16 cellular contexts compared by ENCODE assay signal in the genomic region with DNA sequence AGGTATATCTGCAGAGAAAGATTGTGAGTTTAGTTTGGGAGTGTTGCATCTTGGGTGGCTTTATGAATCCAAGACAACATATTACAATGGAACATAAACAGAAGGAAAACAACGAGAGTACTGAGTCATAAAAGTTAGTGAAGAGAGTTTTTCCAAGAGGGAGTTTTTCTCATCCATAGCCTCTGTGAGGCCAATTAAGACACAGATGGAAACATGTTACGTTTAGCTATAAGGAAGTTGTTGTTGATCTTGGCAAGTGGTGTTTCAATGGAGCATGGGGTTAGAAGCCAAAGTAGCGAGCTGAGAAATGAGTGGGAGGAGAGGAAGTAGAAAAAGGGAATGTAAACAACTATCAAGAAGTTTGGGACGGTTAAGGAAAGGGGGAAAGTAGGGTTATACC. TPM values are rescaled to one million over a fixed set of nuclear protein-coding genes. Genes with fewer than 3 reads are reported as not detected.
DNase-seq lines count a peak whose midpoint lies in the region; ATAC-seq and TF ChIP-seq lines count a peak whose summit lies in the region.
"Had no signal": no experiment of that assay in that cellular context is flagged by ENCODE, and none has a peak within 500 bp of the region (broad histone marks: within the 10 kb centered on the region; RNA-seq: fewer than 3 reads in every experiment).

No MANE protein-coding gene starts in this region.

- DNase-seq in CD1c-positive myeloid dendritic cell (ENCODE audit: extremely low spot score) (peak; percentile 2), NCI-H69 (lab: John Stamatoyannopoulos, UW) (peak; percentile 12), epithelial cell of proximal tubule (ENCODE audit: low read depth) (peak; percentile 54), nephron progenitor cell (no peak), natural killer cell (no peak)
- DNase-seq in activated CD4-positive, alpha-beta T cell treated with anti-CD3 and anti-CD28 coated beads, Interleukin-2, amount 50 U/mL, for 4 hours, result no peak
- no peak for DNase-seq in stimulated activated naive CD8-positive, alpha-beta T cell treated with anti-CD3 and anti-CD28 coated beads, Interleukin-15, amount 100 ng/mL, for 72 hours
- DNase-seq in activated naive CD4-positive, alpha-beta T cell treated with anti-CD3 and anti-CD28 coated beads for 36 hours, result no peak
- DNase-seq: CD4-positive, alpha-beta T cell; H9; right cardiac atrium; tibial artery had no signal

- H3K36me3 Mint-ChIP-seq in nephron progenitor cell (ENCODE audit: low read depth) (no peaks in the 10 kb centered on the region), natural killer cell (no peaks in the 10 kb centered on the region)
- H3K36me3 Mint-ChIP-seq in activated naive CD4-positive, alpha-beta T cell treated with anti-CD3 and anti-CD28 coated beads for 36 hours (ENCODE audit: low read depth), result no peaks in the 10 kb centered on the region

- H3K27ac Mint-ChIP-seq in nephron progenitor cell (peak overlapping the region; percentile 16), natural killer cell (no peak overlapping the region)
- H3K27ac Mint-ChIP-seq in stimulated activated naive CD8-positive, alpha-beta T cell treated with anti-CD3 and anti-CD28 coated beads, Interleukin-15, amount 100 ng/mL, for 72 hours, result no peak overlapping the region
- H3K27ac Mint-ChIP-seq in activated naive CD4-positive, alpha-beta T cell treated with anti-CD3 and anti-CD28 coated beads for 36 hours, result no peak overlapping the region
- H3K27ac Mint-ChIP-seq: CD4-positive, alpha-beta T cell; H9 had no signal

- CTCF ChIA-PET in activated naive CD4-positive, alpha-beta T cell treated with anti-CD3 and anti-CD28 coated beads for 36 hours (lab: Charles Lee), result no interaction called here

- intact Hi-C loops in natural killer cell (cut with micrococcal nuclease), result no loop called here
- intact Hi-C loops in activated naive CD4-positive, alpha-beta T cell treated with anti-CD3 and anti-CD28 coated beads for 36 hours (cut with micrococcal nuclease), result no loop called here

- ATAC-seq in natural killer cell, result no peak
- ATAC-seq in stimulated activated naive CD8-positive, alpha-beta T cell treated with anti-CD3 and anti-CD28 coated beads, Interleukin-15, amount 100 ng/mL, for 72 hours, result no peak
- ATAC-seq: esophagus mucosa, K562 had no signal

- no peaks in the 10 kb centered on the region for H3K27me3 Mint-ChIP-seq in nephron progenitor cell (ENCODE audit: low read depth, poor library complexity)
- H3K27me3 Mint-ChIP-seq in natural killer cell (ENCODE audit: low read depth in 2 of 2), result no peaks in the 10 kb centered on the region
- no peaks in the 10 kb centered on the region for H3K27me3 Mint-ChIP-seq in stimulated activated naive CD8-positive, alpha-beta T cell treated with anti-CD3 and anti-CD28 coated beads, Interleukin-15, amount 100 ng/mL, for 72 hours
- no peaks in the 10 kb centered on the region for H3K27me3 Mint-ChIP-seq in activated naive CD4-positive, alpha-beta T cell treated with anti-CD3 and anti-CD28 coated beads for 36 hours (ENCODE audit: low read depth)
- H3K27me3 Mint-ChIP-seq: CD4-positive, alpha-beta T cell had no signal

- H3K4me3 Mint-ChIP-seq in nephron progenitor cell, result no peak overlapping the region
- H3K4me3 Mint-ChIP-seq in natural killer cell, result no peak overlapping the region
- no peak overlapping the region for H3K4me3 Mint-ChIP-seq in stimulated activated naive CD8-positive, alpha-beta T cell treated with anti-CD3 and anti-CD28 coated beads, Interleukin-15, amount 100 ng/mL, for 72 hours
- H3K4me3 Mint-ChIP-seq in activated naive CD4-positive, alpha-beta T cell treated with anti-CD3 and anti-CD28 coated beads for 36 hours, result no peak overlapping the region
- H3K4me3 Mint-ChIP-seq: CD4-positive, alpha-beta T cell; H9 had no signal

- no peak for TF ChIP-seq CTCF in epithelial cell of proximal tubule (conservative IDR thresholded peaks at IDR 0.05; ENCODE audit: low read depth, low read length)
- no peak for TF ChIP-seq CTCF in nephron progenitor cell (IDR thresholded peaks at IDR 0.05)
- no peak for TF ChIP-seq CTCF in natural killer cell (IDR thresholded peaks at IDR 0.05)

- no peaks in the 10 kb centered on the region for H3K9me3 Mint-ChIP-seq in nephron progenitor cell
- no peaks in the 10 kb centered on the region for H3K9me3 Mint-ChIP-seq in natural killer cell
- H3K9me3 Mint-ChIP-seq in stimulated activated naive CD8-positive, alpha-beta T cell treated with anti-CD3 and anti-CD28 coated beads, Interleukin-15, amount 100 ng/mL, for 72 hours, result no peaks in the 10 kb centered on the region
- H3K9me3 Mint-ChIP-seq in activated naive CD4-positive, alpha-beta T cell treated with anti-CD3 and anti-CD28 coated beads for 36 hours, result no peaks in the 10 kb centered on the region
- H3K9me3 Mint-ChIP-seq: CD4-positive, alpha-beta T cell; H9 had no signal

- H3K4me1 Mint-ChIP-seq in nephron progenitor cell (peaks cover 8% of the 10 kb centered on the region), natural killer cell (no peaks in the 10 kb centered on the region)
- H3K4me1 Mint-ChIP-seq in stimulated activated naive CD8-positive, alpha-beta T cell treated with anti-CD3 and anti-CD28 coated beads, Interleukin-15, amount 100 ng/mL, for 72 hours, result no peaks in the 10 kb centered on the region
- H3K4me1 Mint-ChIP-seq in activated naive CD4-positive, alpha-beta T cell treated with anti-CD3 and anti-CD28 coated beads for 36 hours (ENCODE audit: low read depth), result no peaks in the 10 kb centered on the region

- no peak overlapping the region for H3K4me3 ChIP-seq in epithelial cell of proximal tubule (ENCODE audit: low read depth, low read length)
- H3K4me3 ChIP-seq: K562, tibial artery had no signal

RNA-seq across cellular contexts. Expression of a gene that starts 53.3 kb away (rescaled TPM):
- total RNA-seq in epithelial cell of proximal tubule (not detected in 2 replicates), natural killer cell (not detected)
- not detected for total RNA-seq in activated naive CD4-positive, alpha-beta T cell treated with anti-CD3 and anti-CD28 coated beads for 36 hours
- total RNA-seq: CD4-positive, alpha-beta T cell; esophagus mucosa; H9; K562; lower leg skin; OCI-LY7; right cardiac atrium had no signal

Comparison
In these comparisons a context has a peak if more than half of its experiments do, and no peak if none do; other contexts are left out.
1. DNase-seq: peak in CD1c-positive myeloid dendritic cell (single experiment), NCI-H69 (single experiment) and epithelial cell of proximal tubule (single experiment); none in nephron progenitor cell (single experiment), natural killer cell (single experiment), activated CD4-positive, alpha-beta T cell treated with anti-CD3 and anti-CD28 coated beads, Interleukin-2, amount 50 U/mL, for 4 hours (0 of 2), stimulated activated naive CD8-positive, alpha-beta T cell treated with anti-CD3 and anti-CD28 coated beads, Interleukin-15, amount 100 ng/mL, for 72 hours (0 of 2) and activated naive CD4-positive, alpha-beta T cell treated with anti-CD3 and anti-CD28 coated beads for 36 hours (single experiment).